Comparison of ENCODE assay signal across 8 cellular contexts in the genomic region with DNA sequence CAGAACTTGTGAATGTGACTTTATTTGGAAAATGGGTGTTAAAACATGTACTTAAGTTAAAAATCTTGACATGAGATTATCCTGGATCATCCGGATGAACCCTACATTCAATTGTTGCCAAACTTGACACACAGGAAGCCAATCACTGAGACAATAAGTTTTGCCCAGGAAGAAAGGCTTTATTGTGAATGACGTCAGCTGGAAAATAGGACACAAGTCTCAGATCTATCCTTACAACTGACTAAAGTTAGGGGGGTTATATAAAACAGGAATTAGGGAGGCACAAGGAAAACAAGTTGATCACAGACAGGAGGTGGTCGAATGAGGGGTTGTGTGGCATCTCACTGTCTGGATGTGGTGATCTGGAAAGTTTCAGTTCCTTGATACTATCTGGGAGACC.
"Had no signal": no experiment of that assay in that cellular context is flagged by ENCODE, and none has a peak within 500 bp of the region (broad histone marks: within the 10 kb centered on the region; RNA-seq: fewer than 3 reads in every experiment).

No MANE protein-coding gene starts in this region.

- H3K9ac ChIP-seq: KMS-11 had no signal

- H3K27ac Mint-ChIP-seq: IgD-negative memory B cell had no signal

- H3K4me3 ChIP-seq: K562 had no signal

- FAIRE-seq: HTR-8/SVneo, K562 had no signal

- H3K4me2 ChIP-seq: KMS-11 had no signal

- H3K27ac ChIP-seq: HL-60, KMS-11 had no signal

- H3K4me1 Mint-ChIP-seq: IgD-negative memory B cell had no signal

- DNase-seq: IMR-90, KBM-7, KG1 had no signal

- ATAC-seq: K562 had no signal
